Comparison of ENCODE assay signal across 1 cellular context in the genomic region with DNA sequence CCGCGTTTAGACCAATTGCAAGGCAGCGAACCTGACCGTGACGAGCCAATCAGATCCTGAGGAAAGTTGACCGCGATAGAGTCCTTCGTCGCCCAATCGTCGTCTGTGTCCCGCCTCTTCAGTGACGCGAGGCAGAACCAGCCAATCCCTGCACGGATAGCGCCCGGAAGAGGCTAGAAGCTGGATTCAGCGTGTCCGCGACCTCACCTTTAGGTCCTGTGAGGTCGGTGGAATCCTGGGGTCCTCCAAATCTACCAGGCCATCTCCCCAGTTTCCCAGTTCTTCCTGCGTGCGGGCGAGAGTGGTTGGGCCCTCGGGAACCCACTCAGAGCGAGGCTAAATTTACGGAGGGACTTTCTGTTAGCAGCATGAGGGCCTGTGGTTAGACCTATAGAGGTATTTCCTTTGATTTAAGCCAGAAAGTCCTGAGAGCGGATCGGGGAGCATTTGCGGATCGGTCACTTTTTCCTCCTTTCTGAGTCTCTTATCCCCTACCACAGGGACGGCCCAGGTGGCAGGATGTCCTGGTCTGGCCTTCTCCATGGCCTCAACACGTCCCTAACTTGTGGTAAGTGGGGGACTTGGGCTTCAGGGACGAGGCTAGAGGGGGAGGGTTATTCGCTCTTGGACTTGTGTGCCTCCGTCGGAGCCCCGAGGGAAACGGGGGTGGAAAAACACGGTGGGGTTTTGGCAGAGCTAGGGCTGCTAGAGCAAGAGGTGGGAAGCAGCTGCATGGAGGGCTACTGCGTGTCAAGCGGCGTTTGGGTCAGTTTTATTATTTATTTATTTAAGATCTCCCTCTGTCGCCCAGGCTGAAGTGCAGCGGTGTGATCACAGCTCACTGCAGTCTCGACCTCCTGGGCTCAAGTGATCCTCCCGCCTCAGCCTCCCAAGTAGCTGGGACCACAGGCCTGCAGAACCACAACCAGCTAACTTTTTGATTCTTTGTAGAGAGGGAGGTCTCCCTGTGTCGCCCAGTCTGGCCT.
A peak's percentile ranks its signal among the peaks of the same experiment; 100 is the strongest.
TF ChIP-seq lines count a peak whose summit lies in the region.

A gene (plus strand): TSS at position 169 of the 986 bp plus-strand sequence. CDS start 351 bp downstream, at position 520.

TF ChIP-seq in HepG2, 621 proteins besides CTCF, POLR2A, EP300 and RAD21 (continued from another document):
- TF ChIP-seq, protein P1, sequence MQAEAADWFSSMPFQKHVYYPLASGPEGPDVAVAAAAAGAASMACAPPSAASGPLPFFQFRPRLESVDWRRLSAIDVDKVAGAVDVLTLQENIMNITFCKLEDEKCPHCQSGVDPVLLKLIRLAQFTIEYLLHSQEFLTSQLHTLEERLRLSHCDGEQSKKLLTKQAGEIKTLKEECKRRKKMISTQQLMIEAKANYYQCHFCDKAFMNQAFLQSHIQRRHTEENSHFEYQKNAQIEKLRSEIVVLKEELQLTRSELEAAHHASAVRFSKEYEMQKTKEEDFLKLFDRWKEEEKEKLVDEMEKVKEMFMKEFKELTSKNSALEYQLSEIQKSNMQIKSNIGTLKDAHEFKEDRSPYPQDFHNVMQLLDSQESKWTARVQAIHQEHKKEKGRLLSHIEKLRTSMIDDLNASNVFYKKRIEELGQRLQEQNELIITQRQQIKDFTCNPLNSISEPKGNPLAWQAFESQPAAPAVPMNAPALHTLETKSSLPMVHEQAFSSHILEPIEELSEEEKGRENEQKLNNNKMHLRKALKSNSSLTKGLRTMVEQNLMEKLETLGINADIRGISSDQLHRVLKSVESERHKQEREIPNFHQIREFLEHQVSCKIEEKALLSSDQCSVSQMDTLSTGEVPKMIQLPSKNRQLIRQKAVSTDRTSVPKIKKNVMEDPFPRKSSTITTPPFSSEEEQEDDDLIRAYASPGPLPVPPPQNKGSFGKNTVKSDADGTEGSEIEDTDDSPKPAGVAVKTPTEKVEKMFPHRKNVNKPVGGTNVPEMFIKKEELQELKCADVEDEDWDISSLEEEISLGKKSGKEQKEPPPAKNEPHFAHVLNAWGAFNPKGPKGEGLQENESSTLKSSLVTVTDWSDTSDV (CRISPR knock-in tag; IDR thresholded peaks at IDR 0.05) = no peak
- TF ChIP-seq PHF8 (CRISPR knock-in tag; IDR thresholded peaks at IDR 0.05) = peak; percentile 52; the same call in 1 of the 2 replicates
- TF ChIP-seq ZNF3 (CRISPR knock-in tag; IDR thresholded peaks at IDR 0.05) = no peak
- 0 out of 2 replicates have a peak, but pooled peaks have one; percentile 62 for TF ChIP-seq ZNF44 (CRISPR knock-in tag; IDR thresholded peaks at IDR 0.05)
- peak; percentile 22; the same call in 1 of the 2 replicates for TF ChIP-seq ZFP37 (CRISPR knock-in tag; IDR thresholded peaks at IDR 0.05; ENCODE audit: borderline replicate concordance)
- TF ChIP-seq KAT8 (CRISPR knock-in tag; IDR thresholded peaks at IDR 0.05) = peak; percentile 44; the same call in 1 of the 2 replicates
- TF ChIP-seq, protein P2, sequence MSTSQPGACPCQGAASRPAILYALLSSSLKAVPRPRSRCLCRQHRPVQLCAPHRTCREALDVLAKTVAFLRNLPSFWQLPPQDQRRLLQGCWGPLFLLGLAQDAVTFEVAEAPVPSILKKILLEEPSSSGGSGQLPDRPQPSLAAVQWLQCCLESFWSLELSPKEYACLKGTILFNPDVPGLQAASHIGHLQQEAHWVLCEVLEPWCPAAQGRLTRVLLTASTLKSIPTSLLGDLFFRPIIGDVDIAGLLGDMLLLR (CRISPR knock-in tag; IDR thresholded peaks at IDR 0.05) = 0 out of 2 replicates have a peak, but pooled peaks have one; percentile 51
- peak; percentile 67 for TF ChIP-seq RBFOX2 (IDR thresholded peaks at IDR 0.05; ENCODE audit: low read depth, low read length)
- TF ChIP-seq, protein P3, sequence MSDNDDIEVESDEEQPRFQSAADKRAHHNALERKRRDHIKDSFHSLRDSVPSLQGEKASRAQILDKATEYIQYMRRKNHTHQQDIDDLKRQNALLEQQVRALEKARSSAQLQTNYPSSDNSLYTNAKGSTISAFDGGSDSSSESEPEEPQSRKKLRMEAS (IDR thresholded peaks at IDR 0.05) = peak; percentile 65
- peak; percentile 39; the same call in 1 of the 2 replicates for TF ChIP-seq ZNF317 (CRISPR knock-in tag; IDR thresholded peaks at IDR 0.05)
- no peak for TF ChIP-seq KAT7 (CRISPR knock-in tag; IDR thresholded peaks at IDR 0.05; ENCODE audit: borderline replicate concordance)
- TF ChIP-seq, protein P4, sequence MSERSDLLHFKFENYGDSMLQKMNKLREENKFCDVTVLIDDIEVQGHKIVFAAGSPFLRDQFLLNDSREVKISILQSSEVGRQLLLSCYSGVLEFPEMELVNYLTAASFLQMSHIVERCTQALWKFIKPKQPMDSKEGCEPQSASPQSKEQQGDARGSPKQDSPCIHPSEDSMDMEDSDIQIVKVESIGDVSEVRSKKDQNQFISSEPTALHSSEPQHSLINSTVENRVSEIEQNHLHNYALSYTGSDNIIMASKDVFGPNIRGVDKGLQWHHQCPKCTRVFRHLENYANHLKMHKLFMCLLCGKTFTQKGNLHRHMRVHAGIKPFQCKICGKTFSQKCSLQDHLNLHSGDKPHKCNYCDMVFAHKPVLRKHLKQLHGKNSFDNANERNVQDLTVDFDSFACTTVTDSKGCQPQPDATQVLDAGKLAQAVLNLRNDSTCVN (CRISPR knock-in tag; IDR thresholded peaks at IDR 0.05; ENCODE audit: borderline replicate concordance) = no peak
- TF ChIP-seq, protein P5, sequence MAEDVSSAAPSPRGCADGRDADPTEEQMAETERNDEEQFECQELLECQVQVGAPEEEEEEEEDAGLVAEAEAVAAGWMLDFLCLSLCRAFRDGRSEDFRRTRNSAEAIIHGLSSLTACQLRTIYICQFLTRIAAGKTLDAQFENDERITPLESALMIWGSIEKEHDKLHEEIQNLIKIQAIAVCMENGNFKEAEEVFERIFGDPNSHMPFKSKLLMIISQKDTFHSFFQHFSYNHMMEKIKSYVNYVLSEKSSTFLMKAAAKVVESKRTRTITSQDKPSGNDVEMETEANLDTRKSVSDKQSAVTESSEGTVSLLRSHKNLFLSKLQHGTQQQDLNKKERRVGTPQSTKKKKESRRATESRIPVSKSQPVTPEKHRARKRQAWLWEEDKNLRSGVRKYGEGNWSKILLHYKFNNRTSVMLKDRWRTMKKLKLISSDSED (CRISPR knock-in tag; IDR thresholded peaks at IDR 0.05) = no peak
- 0 out of 2 replicates have a peak, but pooled peaks have one; percentile 10 for TF ChIP-seq ZNF788 (CRISPR knock-in tag; IDR thresholded peaks at IDR 0.05; ENCODE audit: borderline replicate concordance)
- TF ChIP-seq BRCA1 (CRISPR knock-in tag; IDR thresholded peaks at IDR 0.05) = no peak
- 0 out of 2 replicates have a peak, but pooled peaks have one; percentile 18 for TF ChIP-seq POGZ (CRISPR knock-in tag; IDR thresholded peaks at IDR 0.05)
- TF ChIP-seq, protein P6, sequence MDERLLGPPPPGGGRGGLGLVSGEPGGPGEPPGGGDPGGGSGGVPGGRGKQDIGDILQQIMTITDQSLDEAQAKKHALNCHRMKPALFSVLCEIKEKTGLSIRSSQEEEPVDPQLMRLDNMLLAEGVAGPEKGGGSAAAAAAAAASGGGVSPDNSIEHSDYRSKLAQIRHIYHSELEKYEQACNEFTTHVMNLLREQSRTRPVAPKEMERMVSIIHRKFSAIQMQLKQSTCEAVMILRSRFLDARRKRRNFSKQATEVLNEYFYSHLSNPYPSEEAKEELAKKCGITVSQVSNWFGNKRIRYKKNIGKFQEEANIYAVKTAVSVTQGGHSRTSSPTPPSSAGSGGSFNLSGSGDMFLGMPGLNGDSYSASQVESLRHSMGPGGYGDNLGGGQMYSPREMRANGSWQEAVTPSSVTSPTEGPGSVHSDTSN (CRISPR knock-in tag; IDR thresholded peaks at IDR 0.05) = peak; percentile 53
- TF ChIP-seq, protein P7, sequence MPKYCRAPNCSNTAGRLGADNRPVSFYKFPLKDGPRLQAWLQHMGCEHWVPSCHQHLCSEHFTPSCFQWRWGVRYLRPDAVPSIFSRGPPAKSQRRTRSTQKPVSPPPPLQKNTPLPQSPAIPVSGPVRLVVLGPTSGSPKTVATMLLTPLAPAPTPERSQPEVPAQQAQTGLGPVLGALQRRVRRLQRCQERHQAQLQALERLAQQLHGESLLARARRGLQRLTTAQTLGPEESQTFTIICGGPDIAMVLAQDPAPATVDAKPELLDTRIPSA (CRISPR knock-in tag; IDR thresholded peaks at IDR 0.05; ENCODE audit: borderline replicate concordance) = no peak
- TF ChIP-seq ZFP36L2 (CRISPR knock-in tag; IDR thresholded peaks at IDR 0.05) = no peak
- TF ChIP-seq ZNF615 (CRISPR knock-in tag; IDR thresholded peaks at IDR 0.05; ENCODE audit: borderline replicate concordance) = no peak
- TF ChIP-seq ZFP90 (CRISPR knock-in tag; IDR thresholded peaks at IDR 0.05; ENCODE audit: borderline replicate concordance) = 0 out of 2 replicates have a peak, but pooled peaks have one; percentile 10
- TF ChIP-seq SOX5 (CRISPR knock-in tag; IDR thresholded peaks at IDR 0.05; ENCODE audit: borderline replicate concordance) = 0 out of 2 replicates have a peak, but pooled peaks have one; percentile 2
TF ChIP-seq in HepG2: peak in this region for 115.
